Comparison of ENCODE assay signal across 1 cellular context in the genomic region with DNA sequence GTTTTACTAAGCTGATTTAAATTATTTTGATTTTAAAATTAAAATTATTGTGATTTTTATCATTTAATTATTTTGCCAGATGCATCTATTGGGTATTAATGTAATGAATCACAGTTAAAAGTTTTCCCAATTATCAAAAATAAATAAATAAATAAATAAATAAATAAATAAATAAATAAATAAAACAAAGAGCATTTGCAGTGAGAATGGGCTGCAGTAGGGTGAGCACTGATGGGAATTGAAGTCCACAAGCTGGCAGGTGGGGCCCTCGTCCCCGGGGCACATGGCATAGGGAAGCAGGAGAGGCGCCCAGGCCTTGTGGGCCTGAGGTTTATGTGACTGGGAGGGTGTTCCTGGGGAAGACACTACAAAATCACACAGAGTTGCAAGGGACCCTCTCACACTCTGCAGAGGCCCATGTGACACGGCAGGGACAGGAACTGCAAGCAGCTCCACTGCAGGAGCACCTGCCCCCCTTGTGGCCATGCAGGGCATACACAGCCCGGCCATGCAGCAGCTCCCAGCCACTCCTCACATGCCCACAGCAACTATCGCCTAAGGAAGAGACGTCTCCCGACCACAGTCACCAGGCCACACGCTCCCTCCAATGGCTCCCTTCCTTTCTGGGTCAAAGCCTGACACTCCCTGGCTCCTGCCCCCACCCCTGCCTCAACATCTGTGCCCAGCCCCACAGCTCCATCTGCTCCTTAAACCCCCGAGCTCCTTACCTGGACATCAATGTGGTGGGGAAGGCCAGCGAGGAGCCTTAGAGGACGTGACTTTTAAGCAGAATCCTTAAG.
TF ChIP-seq lines count a peak whose summit lies in the region.

No MANE protein-coding gene starts in this region.

TF ChIP-seq in HEK293, 187 proteins besides CTCF, POLR2A, EP300 and RAD21 (continued from another document):
- TF ChIP-seq, protein P1, sequence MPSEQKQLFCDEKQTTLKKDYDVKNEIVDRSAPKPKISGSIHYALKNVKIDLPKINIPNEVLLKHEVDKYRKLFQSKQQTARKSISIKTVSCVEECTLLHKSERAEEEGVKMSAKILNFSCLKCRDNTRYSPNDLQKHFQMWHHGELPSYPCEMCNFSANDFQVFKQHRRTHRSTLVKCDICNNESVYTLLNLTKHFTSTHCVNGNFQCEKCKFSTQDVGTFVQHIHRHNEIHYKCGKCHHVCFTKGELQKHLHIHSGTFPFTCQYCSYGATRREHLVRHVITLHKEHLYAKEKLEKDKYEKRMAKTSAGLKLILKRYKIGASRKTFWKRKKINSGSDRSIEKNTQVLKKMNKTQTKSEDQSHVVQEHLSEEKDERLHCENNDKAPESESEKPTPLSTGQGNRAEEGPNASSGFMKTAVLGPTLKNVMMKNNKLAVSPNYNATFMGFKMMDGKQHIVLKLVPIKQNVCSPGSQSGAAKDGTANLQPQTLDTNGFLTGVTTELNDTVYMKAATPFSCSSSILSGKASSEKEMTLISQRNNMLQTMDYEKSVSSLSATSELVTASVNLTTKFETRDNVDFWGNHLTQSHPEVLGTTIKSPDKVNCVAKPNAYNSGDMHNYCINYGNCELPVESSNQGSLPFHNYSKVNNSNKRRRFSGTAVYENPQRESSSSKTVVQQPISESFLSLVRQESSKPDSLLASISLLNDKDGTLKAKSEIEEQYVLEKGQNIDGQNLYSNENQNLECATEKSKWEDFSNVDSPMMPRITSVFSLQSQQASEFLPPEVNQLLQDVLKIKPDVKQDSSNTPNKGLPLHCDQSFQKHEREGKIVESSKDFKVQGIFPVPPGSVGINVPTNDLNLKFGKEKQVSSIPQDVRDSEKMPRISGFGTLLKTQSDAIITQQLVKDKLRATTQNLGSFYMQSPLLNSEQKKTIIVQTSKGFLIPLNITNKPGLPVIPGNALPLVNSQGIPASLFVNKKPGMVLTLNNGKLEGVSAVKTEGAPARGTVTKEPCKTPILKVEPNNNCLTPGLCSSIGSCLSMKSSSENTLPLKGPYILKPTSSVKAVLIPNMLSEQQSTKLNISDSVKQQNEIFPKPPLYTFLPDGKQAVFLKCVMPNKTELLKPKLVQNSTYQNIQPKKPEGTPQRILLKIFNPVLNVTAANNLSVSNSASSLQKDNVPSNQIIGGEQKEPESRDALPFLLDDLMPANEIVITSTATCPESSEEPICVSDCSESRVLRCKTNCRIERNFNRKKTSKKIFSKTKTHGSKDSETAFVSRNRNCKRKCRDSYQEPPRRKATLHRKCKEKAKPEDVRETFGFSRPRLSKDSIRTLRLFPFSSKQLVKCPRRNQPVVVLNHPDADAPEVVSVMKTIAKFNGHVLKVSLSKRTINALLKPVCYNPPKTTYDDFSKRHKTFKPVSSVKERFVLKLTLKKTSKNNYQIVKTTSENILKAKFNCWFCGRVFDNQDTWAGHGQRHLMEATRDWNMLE (tag by site-specific recombination; conservative IDR thresholded peaks at IDR 0.05; ENCODE audit: low read depth), result peak; percentile 95
- TF ChIP-seq ZNF621 (tag by site-specific recombination; IDR thresholded peaks at IDR 0.05) (no peak), ZNF837 (tag by site-specific recombination; IDR thresholded peaks at IDR 0.05) (no peak), ZFP37 (tag by site-specific recombination; IDR thresholded peaks at IDR 0.05) (0 out of 2 replicates have a peak, but pooled peaks have one; percentile 59), ZBTB7A (tag by site-specific recombination; IDR thresholded peaks at IDR 0.05; ENCODE audit: low read depth) (no peak), ZSCAN16 (tag by site-specific recombination; IDR thresholded peaks at IDR 0.05) (no peak), ZNF654 (tag by site-specific recombination; IDR thresholded peaks at IDR 0.05; ENCODE audit: low read depth) (peak; percentile 37), ZNF350 (tag by site-specific recombination; IDR thresholded peaks at IDR 0.05) (no peak), SP3 (tag by site-specific recombination; IDR thresholded peaks at IDR 0.05) (peak; percentile 31; the same call in 1 of the 2 replicates), ZNF501 (tag by site-specific recombination; IDR thresholded peaks at IDR 0.05) (0 out of 2 replicates have a peak, but pooled peaks have one; percentile 52), ZNF114 (tag by site-specific recombination; IDR thresholded peaks at IDR 0.05) (no peak), YY1 (tag by site-specific recombination; IDR thresholded peaks at IDR 0.05) (no peak), ZNF354C (tag by site-specific recombination; IDR thresholded peaks at IDR 0.05; ENCODE audit: borderline replicate concordance, low read depth) (0 out of 2 replicates have a peak, but pooled peaks have one; percentile 58), HOXD13 (CRISPR knock-in tag; IDR thresholded peaks at IDR 0.05; ENCODE audit: borderline replicate concordance) (no peak), ZNF521 (tag by site-specific recombination; IDR thresholded peaks at IDR 0.05) (no peak), ZNF777 (tag by site-specific recombination; IDR thresholded peaks at IDR 0.05; ENCODE audit: borderline replicate concordance) (no peak), ZNF266 (tag by site-specific recombination; IDR thresholded peaks at IDR 0.05; ENCODE audit: low read depth) (peak; percentile 88), ZNF157 (tag by site-specific recombination; IDR thresholded peaks at IDR 0.05) (0 out of 2 replicates have a peak, but pooled peaks have one; percentile 13), GLIS2 (tag by site-specific recombination; IDR thresholded peaks at IDR 0.05) (no peak), ZSCAN30 (tag by site-specific recombination; IDR thresholded peaks at IDR 0.05) (no peak), ZNF791 (tag by site-specific recombination; IDR thresholded peaks at IDR 0.05) (peak; percentile 50; the same call in 1 of the 2 replicates), ZNF202 (tag by site-specific recombination; IDR thresholded peaks at IDR 0.05; ENCODE audit: borderline replicate concordance) (0 out of 2 replicates have a peak, but pooled peaks have one; percentile 73), ZNF19 (tag by site-specific recombination; IDR thresholded peaks at IDR 0.05; ENCODE audit: low read depth) (peak; percentile 94), ZNF558 (tag by site-specific recombination; IDR thresholded peaks at IDR 0.05) (peak; percentile 60), ZNF223 (tag by site-specific recombination; IDR thresholded peaks at IDR 0.05) (peak; percentile 70; the same call in 1 of the 2 replicates), ZEB2 (tag by site-specific recombination; IDR thresholded peaks at IDR 0.05) (no peak), ZNF426 (tag by site-specific recombination; IDR thresholded peaks at IDR 0.05) (peak; percentile 97), ZNF404 (tag by site-specific recombination; IDR thresholded peaks at IDR 0.05) (0 out of 2 replicates have a peak, but pooled peaks have one; percentile 49), ZNF701 (tag by site-specific recombination; IDR thresholded peaks at IDR 0.05) (no peak), KLF7 (tag by site-specific recombination; IDR thresholded peaks at IDR 0.05; ENCODE audit: borderline replicate concordance) (peak; percentile 38; the same call in 1 of the 2 replicates), ZNF670 (tag by site-specific recombination; IDR thresholded peaks at IDR 0.05; ENCODE audit: low read depth) (no peak), ZBTB21 (tag by site-specific recombination; IDR thresholded peaks at IDR 0.05) (peak; percentile 43; the same call in 1 of the 2 replicates), ZBTB8A (tag by site-specific recombination; IDR thresholded peaks at IDR 0.05) (peak; percentile 88), ZNF221 (tag by site-specific recombination; IDR thresholded peaks at IDR 0.05; ENCODE audit: borderline replicate concordance) (no peak), ZNF529 (tag by site-specific recombination; IDR thresholded peaks at IDR 0.05; ENCODE audit: insufficient replicate concordance) (peak; percentile 72), ZNF555 (tag by site-specific recombination; conservative IDR thresholded peaks at IDR 0.05) (peak; percentile 98), ZXDB (tag by site-specific recombination; IDR thresholded peaks at IDR 0.05) (peak; percentile 60; the same call in 1 of the 2 replicates), RBAK (tag by site-specific recombination; IDR thresholded peaks at IDR 0.05) (0 out of 2 replicates have a peak, but pooled peaks have one; percentile 27), ZNF341 (tag by site-specific recombination; IDR thresholded peaks at IDR 0.05; ENCODE audit: low read depth) (peak; percentile 45; the same call in 1 of the 2 replicates)
- TF ChIP-seq, protein P2, sequence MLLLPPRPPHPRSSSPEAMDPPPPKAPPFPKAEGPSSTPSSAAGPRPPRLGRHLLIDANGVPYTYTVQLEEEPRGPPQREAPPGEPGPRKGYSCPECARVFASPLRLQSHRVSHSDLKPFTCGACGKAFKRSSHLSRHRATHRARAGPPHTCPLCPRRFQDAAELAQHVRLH (tag by site-specific recombination; IDR thresholded peaks at IDR 0.05), result 0 out of 2 replicates have a peak, but pooled peaks have one; percentile 33
- TF ChIP-seq, protein P3, sequence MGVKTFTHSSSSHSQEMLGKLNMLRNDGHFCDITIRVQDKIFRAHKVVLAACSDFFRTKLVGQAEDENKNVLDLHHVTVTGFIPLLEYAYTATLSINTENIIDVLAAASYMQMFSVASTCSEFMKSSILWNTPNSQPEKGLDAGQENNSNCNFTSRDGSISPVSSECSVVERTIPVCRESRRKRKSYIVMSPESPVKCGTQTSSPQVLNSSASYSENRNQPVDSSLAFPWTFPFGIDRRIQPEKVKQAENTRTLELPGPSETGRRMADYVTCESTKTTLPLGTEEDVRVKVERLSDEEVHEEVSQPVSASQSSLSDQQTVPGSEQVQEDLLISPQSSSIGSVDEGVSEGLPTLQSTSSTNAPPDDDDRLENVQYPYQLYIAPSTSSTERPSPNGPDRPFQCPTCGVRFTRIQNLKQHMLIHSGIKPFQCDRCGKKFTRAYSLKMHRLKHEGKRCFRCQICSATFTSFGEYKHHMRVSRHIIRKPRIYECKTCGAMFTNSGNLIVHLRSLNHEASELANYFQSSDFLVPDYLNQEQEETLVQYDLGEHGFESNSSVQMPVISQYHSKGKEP (tag by site-specific recombination; IDR thresholded peaks at IDR 0.05), result no peak
- TF ChIP-seq, protein P4, sequence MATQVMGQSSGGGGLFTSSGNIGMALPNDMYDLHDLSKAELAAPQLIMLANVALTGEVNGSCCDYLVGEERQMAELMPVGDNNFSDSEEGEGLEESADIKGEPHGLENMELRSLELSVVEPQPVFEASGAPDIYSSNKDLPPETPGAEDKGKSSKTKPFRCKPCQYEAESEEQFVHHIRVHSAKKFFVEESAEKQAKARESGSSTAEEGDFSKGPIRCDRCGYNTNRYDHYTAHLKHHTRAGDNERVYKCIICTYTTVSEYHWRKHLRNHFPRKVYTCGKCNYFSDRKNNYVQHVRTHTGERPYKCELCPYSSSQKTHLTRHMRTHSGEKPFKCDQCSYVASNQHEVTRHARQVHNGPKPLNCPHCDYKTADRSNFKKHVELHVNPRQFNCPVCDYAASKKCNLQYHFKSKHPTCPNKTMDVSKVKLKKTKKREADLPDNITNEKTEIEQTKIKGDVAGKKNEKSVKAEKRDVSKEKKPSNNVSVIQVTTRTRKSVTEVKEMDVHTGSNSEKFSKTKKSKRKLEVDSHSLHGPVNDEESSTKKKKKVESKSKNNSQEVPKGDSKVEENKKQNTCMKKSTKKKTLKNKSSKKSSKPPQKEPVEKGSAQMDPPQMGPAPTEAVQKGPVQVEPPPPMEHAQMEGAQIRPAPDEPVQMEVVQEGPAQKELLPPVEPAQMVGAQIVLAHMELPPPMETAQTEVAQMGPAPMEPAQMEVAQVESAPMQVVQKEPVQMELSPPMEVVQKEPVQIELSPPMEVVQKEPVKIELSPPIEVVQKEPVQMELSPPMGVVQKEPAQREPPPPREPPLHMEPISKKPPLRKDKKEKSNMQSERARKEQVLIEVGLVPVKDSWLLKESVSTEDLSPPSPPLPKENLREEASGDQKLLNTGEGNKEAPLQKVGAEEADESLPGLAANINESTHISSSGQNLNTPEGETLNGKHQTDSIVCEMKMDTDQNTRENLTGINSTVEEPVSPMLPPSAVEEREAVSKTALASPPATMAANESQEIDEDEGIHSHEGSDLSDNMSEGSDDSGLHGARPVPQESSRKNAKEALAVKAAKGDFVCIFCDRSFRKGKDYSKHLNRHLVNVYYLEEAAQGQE (tag by site-specific recombination; IDR thresholded peaks at IDR 0.05), result peak; percentile 86
- TF ChIP-seq, protein P5, sequence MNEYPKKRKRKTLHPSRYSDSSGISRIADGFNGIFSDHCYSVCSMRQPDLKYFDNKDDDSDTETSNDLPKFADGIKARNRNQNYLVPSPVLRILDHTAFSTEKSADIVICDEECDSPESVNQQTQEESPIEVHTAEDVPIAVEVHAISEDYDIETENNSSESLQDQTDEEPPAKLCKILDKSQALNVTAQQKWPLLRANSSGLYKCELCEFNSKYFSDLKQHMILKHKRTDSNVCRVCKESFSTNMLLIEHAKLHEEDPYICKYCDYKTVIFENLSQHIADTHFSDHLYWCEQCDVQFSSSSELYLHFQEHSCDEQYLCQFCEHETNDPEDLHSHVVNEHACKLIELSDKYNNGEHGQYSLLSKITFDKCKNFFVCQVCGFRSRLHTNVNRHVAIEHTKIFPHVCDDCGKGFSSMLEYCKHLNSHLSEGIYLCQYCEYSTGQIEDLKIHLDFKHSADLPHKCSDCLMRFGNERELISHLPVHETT (tag by site-specific recombination; IDR thresholded peaks at IDR 0.05), result 0 out of 2 replicates have a peak, but pooled peaks have one; percentile 40
- TF ChIP-seq, protein P6, sequence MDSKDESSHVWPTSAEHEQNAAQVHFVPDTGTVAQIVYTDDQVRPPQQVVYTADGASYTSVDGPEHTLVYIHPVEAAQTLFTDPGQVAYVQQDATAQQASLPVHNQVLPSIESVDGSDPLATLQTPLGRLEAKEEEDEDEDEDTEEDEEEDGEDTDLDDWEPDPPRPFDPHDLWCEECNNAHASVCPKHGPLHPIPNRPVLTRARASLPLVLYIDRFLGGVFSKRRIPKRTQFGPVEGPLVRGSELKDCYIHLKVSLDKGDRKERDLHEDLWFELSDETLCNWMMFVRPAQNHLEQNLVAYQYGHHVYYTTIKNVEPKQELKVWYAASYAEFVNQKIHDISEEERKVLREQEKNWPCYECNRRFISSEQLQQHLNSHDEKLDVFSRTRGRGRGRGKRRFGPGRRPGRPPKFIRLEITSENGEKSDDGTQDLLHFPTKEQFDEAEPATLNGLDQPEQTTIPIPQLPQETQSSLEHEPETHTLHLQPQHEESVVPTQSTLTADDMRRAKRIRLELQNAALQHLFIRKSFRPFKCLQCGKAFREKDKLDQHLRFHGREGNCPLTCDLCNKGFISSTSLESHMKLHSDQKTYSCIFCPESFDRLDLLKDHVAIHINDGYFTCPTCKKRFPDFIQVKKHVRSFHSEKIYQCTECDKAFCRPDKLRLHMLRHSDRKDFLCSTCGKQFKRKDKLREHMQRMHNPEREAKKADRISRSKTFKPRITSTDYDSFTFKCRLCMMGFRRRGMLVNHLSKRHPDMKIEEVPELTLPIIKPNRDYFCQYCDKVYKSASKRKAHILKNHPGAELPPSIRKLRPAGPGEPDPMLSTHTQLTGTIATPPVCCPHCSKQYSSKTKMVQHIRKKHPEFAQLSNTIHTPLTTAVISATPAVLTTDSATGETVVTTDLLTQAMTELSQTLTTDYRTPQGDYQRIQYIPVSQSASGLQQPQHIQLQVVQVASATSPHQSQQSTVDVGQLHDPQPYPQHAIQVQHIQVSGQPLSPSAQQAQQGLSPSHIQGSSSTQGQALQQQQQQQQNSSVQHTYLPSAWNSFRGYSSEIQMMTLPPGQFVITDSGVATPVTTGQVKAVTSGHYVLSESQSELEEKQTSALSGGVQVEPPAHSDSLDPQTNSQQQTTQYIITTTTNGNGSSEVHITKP (tag by site-specific recombination; IDR thresholded peaks at IDR 0.05), result no peak
